Comparison of ENCODE assay signal across 1 cellular context in genomic region chr18:158128-159036, GRCh38.
TF ChIP-seq lines count a peak whose summit lies in the region.

Gene USP14, plus strand, starts transcription at chr18:158557. Its CDS starts 142 bp downstream, at chr18:158699.

TF ChIP-seq in HepG2, 621 proteins besides CTCF, POLR2A, EP300 and RAD21 (continued from another document and continues in another):
- TF ChIP-seq ZNF503 (CRISPR knock-in tag; IDR thresholded peaks at IDR 0.05) (peak; percentile 58; the same call in 1 of the 2 replicates), ZNF768 (CRISPR knock-in tag; IDR thresholded peaks at IDR 0.05) (peak; percentile 55; the same call in 1 of the 2 replicates), SALL2 (CRISPR knock-in tag; IDR thresholded peaks at IDR 0.05) (peak; percentile 78), PAF1 (CRISPR knock-in tag; IDR thresholded peaks at IDR 0.05) (no peak), CENPT (CRISPR knock-in tag; IDR thresholded peaks at IDR 0.05; ENCODE audit: low read depth) (peak; percentile 98; the same call in 1 of the 2 replicates), ZNF205 (CRISPR knock-in tag; IDR thresholded peaks at IDR 0.05) (peak; percentile 64; the same call in 1 of the 2 replicates), USF2 (IDR thresholded peaks at IDR 0.05; ENCODE audit: low read depth, low read length) (peak; percentile 76), USF2 (CRISPR knock-in tag; IDR thresholded peaks at IDR 0.05; ENCODE audit: borderline replicate concordance) (peak; percentile 87), PTBP1 (IDR thresholded peaks at IDR 0.05; ENCODE audit: low read depth, low read length, poor library complexity, severe bottlenecking) (no peak), RARG (CRISPR knock-in tag; IDR thresholded peaks at IDR 0.05; ENCODE audit: low read depth) (0 out of 2 replicates have a peak, but pooled peaks have one; percentile 74), SMARCC2 (IDR thresholded peaks at IDR 0.05) (no peak), ZNF431 (CRISPR knock-in tag; IDR thresholded peaks at IDR 0.05; ENCODE audit: borderline replicate concordance, low read depth) (peak; percentile 89; the same call in 1 of the 2 replicates), SNAPC4 (CRISPR knock-in tag; IDR thresholded peaks at IDR 0.05) (0 out of 2 replicates have a peak, but pooled peaks have one; percentile 69), ZNF251 (CRISPR knock-in tag; IDR thresholded peaks at IDR 0.05) (peak; percentile 92; the same call in 1 of the 2 replicates), ZNF75D (CRISPR knock-in tag; IDR thresholded peaks at IDR 0.05; ENCODE audit: borderline replicate concordance) (peak; percentile 91; the same call in 1 of the 2 replicates), EHMT2 (IDR thresholded peaks at IDR 0.05; ENCODE audit: borderline replicate concordance, low read depth, low read length) (no peak), NR2C2 (CRISPR knock-in tag; IDR thresholded peaks at IDR 0.05; ENCODE audit: borderline replicate concordance) (0 out of 2 replicates have a peak, but pooled peaks have one; percentile 46), RBM39 (IDR thresholded peaks at IDR 0.05; ENCODE audit: low read depth, low read length, poor library complexity, severe bottlenecking) (no peak), SKI (IDR thresholded peaks at IDR 0.05; ENCODE audit: partially characterized antibody) (peak; percentile 75), TOPORS (CRISPR knock-in tag; IDR thresholded peaks at IDR 0.05) (peak; percentile 89), ATF6 (CRISPR knock-in tag; conservative IDR thresholded peaks at IDR 0.05) (no peak), ZFP36L1 (CRISPR knock-in tag; IDR thresholded peaks at IDR 0.05) (peak; percentile 93), BCLAF1 (IDR thresholded peaks at IDR 0.05) (no peak), SRY (CRISPR knock-in tag; IDR thresholded peaks at IDR 0.05) (peak; percentile 93), CBX1 (IDR thresholded peaks at IDR 0.05; ENCODE audit: low read depth) (peak; percentile 54), DNMT3B (CRISPR knock-in tag; conservative IDR thresholded peaks at IDR 0.05) (peak; percentile 88), BRD4 (CRISPR knock-in tag; IDR thresholded peaks at IDR 0.05) (peak; percentile 53), FOXC1 (CRISPR knock-in tag; IDR thresholded peaks at IDR 0.05; ENCODE audit: borderline replicate concordance) (peak; percentile 89), KDM6A (CRISPR knock-in tag; IDR thresholded peaks at IDR 0.05; ENCODE audit: low read depth) (no peak), NFRKB (IDR thresholded peaks at IDR 0.05) (no peak), YEATS4 (CRISPR knock-in tag; IDR thresholded peaks at IDR 0.05; ENCODE audit: borderline replicate concordance) (peak; percentile 92), ZNF550 (CRISPR knock-in tag; IDR thresholded peaks at IDR 0.05; ENCODE audit: borderline replicate concordance) (peak; percentile 82; the same call in 1 of the 2 replicates), TERF1 (CRISPR knock-in tag; IDR thresholded peaks at IDR 0.05) (peak; percentile 54; the same call in 1 of the 2 replicates), SIN3A (IDR thresholded peaks at IDR 0.05; ENCODE audit: borderline replicate concordance, low read depth, low read length) (peak; percentile 59; the same call in 1 of the 2 replicates), ZBTB20 (CRISPR knock-in tag; IDR thresholded peaks at IDR 0.05; ENCODE audit: borderline replicate concordance, low read depth) (peak; percentile 80; the same call in 1 of the 2 replicates), MATR3 (CRISPR knock-in tag; IDR thresholded peaks at IDR 0.05) (no peak), HMGA1 (CRISPR knock-in tag; conservative IDR thresholded peaks at IDR 0.05) (no peak), NCOA2 (CRISPR knock-in tag; IDR thresholded peaks at IDR 0.05) (peak; percentile 73), ZFP91 (CRISPR knock-in tag; IDR thresholded peaks at IDR 0.05; ENCODE audit: borderline replicate concordance) (peak; percentile 88), ZNF709 (CRISPR knock-in tag; IDR thresholded peaks at IDR 0.05) (peak; percentile 90), SIN3B (IDR thresholded peaks at IDR 0.05; ENCODE audit: low read length) (peak; percentile 81), ISL2 (CRISPR knock-in tag; IDR thresholded peaks at IDR 0.05) (peak; percentile 43; the same call in 1 of the 2 replicates), ZNF674 (CRISPR knock-in tag; IDR thresholded peaks at IDR 0.05; ENCODE audit: low read depth) (peak; percentile 95; the same call in 1 of the 2 replicates), ZNF570 (CRISPR knock-in tag; IDR thresholded peaks at IDR 0.05; ENCODE audit: borderline replicate concordance) (peak; percentile 94), MAFG (CRISPR knock-in tag; IDR thresholded peaks at IDR 0.05) (no peak)
